In the genomic region with DNA sequence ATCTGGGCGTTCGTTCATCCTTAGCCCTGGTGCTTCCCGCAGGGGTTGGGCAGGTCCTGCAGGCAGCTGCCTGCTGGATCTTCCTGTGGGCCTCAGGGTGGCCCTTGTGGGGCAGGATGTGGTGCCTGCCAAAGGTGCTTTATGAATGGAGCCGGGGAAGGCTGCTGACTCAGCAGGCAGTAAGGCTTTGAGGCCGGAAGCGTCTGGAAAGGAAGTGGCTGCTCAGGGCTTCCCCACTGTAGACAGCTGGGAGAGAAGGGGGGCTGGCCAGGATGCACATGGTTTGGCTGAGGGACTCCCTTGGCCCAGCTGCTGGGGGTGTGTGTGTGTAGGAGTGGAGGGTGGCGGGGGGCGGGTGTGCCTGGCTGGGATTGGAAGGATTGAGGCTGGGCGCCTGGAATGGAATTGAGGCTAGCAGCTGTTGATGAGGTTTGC, we compare ENCODE assay signal across 1 cellular context.
TF ChIP-seq lines count a peak whose summit lies in the region.

No MANE protein-coding gene starts in this region.

TF ChIP-seq in SK-N-SH, 30 proteins besides CTCF, POLR2A, EP300 and RAD21 (continued from another document):
- TF ChIP-seq, protein P1, sequence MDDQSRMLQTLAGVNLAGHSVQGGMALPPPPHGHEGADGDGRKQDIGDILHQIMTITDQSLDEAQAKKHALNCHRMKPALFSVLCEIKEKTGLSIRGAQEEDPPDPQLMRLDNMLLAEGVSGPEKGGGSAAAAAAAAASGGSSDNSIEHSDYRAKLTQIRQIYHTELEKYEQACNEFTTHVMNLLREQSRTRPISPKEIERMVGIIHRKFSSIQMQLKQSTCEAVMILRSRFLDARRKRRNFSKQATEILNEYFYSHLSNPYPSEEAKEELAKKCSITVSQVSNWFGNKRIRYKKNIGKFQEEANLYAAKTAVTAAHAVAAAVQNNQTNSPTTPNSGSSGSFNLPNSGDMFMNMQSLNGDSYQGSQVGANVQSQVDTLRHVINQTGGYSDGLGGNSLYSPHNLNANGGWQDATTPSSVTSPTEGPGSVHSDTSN (IDR thresholded peaks at IDR 0.05): peak; percentile 83
- TF ChIP-seq TEAD4 (IDR thresholded peaks at IDR 0.05; ENCODE audit: borderline replicate concordance, insufficient read depth): peak; percentile 61; the same call in 1 of the 2 replicates
- no peak for TF ChIP-seq EZH2phosphoT487 (IDR thresholded peaks at IDR 0.05; ENCODE audit: borderline replicate concordance, low read depth)
- peak; percentile 93 for TF ChIP-seq TCF12 (IDR thresholded peaks at IDR 0.05)
- peak; percentile 62; the same call in 1 of the 2 replicates for TF ChIP-seq RXRA (IDR thresholded peaks at IDR 0.05; ENCODE audit: borderline replicate concordance, low read depth)
- TF ChIP-seq, protein P2, sequence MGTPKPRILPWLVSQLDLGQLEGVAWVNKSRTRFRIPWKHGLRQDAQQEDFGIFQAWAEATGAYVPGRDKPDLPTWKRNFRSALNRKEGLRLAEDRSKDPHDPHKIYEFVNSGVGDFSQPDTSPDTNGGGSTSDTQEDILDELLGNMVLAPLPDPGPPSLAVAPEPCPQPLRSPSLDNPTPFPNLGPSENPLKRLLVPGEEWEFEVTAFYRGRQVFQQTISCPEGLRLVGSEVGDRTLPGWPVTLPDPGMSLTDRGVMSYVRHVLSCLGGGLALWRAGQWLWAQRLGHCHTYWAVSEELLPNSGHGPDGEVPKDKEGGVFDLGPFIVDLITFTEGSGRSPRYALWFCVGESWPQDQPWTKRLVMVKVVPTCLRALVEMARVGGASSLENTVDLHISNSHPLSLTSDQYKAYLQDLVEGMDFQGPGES (IDR thresholded peaks at IDR 0.05; ENCODE audit: low read depth, low read length): no peak
- TF ChIP-seq, protein P3, sequence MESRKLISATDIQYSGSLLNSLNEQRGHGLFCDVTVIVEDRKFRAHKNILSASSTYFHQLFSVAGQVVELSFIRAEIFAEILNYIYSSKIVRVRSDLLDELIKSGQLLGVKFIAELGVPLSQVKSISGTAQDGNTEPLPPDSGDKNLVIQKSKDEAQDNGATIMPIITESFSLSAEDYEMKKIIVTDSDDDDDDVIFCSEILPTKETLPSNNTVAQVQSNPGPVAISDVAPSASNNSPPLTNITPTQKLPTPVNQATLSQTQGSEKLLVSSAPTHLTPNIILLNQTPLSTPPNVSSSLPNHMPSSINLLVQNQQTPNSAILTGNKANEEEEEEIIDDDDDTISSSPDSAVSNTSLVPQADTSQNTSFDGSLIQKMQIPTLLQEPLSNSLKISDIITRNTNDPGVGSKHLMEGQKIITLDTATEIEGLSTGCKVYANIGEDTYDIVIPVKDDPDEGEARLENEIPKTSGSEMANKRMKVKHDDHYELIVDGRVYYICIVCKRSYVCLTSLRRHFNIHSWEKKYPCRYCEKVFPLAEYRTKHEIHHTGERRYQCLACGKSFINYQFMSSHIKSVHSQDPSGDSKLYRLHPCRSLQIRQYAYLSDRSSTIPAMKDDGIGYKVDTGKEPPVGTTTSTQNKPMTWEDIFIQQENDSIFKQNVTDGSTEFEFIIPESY (IDR thresholded peaks at IDR 0.05; ENCODE audit: borderline replicate concordance, low read depth): peak; percentile 53; the same call in 1 of the 2 replicates
- TF ChIP-seq FOXM1 (IDR thresholded peaks at IDR 0.05; ENCODE audit: low read depth): no peak
- TF ChIP-seq POLR2AphosphoS5 (IDR thresholded peaks at IDR 0.05; ENCODE audit: low read depth, low read length): peak; percentile 55; the same call in 1 of the 2 replicates
- TF ChIP-seq YY1 (IDR thresholded peaks at IDR 0.05; ENCODE audit: low read depth): no peak
- no peak for TF ChIP-seq MEF2A (IDR thresholded peaks at IDR 0.05; ENCODE audit: borderline replicate concordance, low read depth)
- TF ChIP-seq MXI1 (IDR thresholded peaks at IDR 0.05; ENCODE audit: low read depth, low read length): peak; percentile 94
- TF ChIP-seq, protein P4, sequence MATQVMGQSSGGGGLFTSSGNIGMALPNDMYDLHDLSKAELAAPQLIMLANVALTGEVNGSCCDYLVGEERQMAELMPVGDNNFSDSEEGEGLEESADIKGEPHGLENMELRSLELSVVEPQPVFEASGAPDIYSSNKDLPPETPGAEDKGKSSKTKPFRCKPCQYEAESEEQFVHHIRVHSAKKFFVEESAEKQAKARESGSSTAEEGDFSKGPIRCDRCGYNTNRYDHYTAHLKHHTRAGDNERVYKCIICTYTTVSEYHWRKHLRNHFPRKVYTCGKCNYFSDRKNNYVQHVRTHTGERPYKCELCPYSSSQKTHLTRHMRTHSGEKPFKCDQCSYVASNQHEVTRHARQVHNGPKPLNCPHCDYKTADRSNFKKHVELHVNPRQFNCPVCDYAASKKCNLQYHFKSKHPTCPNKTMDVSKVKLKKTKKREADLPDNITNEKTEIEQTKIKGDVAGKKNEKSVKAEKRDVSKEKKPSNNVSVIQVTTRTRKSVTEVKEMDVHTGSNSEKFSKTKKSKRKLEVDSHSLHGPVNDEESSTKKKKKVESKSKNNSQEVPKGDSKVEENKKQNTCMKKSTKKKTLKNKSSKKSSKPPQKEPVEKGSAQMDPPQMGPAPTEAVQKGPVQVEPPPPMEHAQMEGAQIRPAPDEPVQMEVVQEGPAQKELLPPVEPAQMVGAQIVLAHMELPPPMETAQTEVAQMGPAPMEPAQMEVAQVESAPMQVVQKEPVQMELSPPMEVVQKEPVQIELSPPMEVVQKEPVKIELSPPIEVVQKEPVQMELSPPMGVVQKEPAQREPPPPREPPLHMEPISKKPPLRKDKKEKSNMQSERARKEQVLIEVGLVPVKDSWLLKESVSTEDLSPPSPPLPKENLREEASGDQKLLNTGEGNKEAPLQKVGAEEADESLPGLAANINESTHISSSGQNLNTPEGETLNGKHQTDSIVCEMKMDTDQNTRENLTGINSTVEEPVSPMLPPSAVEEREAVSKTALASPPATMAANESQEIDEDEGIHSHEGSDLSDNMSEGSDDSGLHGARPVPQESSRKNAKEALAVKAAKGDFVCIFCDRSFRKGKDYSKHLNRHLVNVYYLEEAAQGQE (IDR thresholded peaks at IDR 0.05; ENCODE audit: low read depth, low read length): 0 out of 2 replicates have a peak, but pooled peaks have one; percentile 35
- TF ChIP-seq FOXJ3 (CRISPR knock-in tag; IDR thresholded peaks at IDR 0.05): no peak
- peak; percentile 69 for TF ChIP-seq GABPA (IDR thresholded peaks at IDR 0.05; ENCODE audit: low read depth)
- TF ChIP-seq FOSL2 (IDR thresholded peaks at IDR 0.05; ENCODE audit: borderline replicate concordance, low read depth): peak; percentile 74; the same call in 1 of the 2 replicates
- TF ChIP-seq JUND (IDR thresholded peaks at IDR 0.05): peak; percentile 56
- TF ChIP-seq, protein P5, sequence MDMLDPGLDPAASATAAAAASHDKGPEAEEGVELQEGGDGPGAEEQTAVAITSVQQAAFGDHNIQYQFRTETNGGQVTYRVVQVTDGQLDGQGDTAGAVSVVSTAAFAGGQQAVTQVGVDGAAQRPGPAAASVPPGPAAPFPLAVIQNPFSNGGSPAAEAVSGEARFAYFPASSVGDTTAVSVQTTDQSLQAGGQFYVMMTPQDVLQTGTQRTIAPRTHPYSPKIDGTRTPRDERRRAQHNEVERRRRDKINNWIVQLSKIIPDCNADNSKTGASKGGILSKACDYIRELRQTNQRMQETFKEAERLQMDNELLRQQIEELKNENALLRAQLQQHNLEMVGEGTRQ (IDR thresholded peaks at IDR 0.05; ENCODE audit: borderline replicate concordance, low read depth, low read length): no peak
